Comparison of ENCODE assay signal across 26 cellular contexts in the genomic region with DNA sequence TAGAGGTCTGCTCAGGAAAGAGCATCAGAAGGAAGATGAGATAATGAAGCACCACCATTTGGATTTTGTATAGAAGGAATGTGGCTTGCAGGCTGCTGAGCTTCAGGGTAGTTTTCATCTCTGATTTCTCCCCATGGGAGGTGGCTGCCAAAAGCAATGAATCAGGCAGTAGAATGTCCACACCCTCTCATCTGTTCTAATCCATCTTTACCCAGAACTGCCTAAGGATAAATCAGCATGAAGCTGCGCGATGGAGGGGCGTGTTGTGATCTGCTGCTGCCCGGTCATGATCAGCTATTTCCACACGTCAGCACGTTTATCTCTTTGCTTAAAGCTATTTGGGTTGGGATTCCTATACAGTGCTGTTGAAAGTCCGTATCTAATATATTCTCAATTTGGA.
"Had no signal": no experiment of that assay in that cellular context is flagged by ENCODE, and none has a peak within 500 bp of the region (broad histone marks: within the 10 kb centered on the region; RNA-seq: fewer than 3 reads in every experiment).

No MANE protein-coding gene starts in this region.

- H3K79me2 ChIP-seq: hepatocyte had no signal

- H2AFZ ChIP-seq: hepatocyte had no signal

- H3K9me3 ChIP-seq: adrenal gland, ascending aorta, left lung, thyroid gland had no signal

- H3K36me3 ChIP-seq: adrenal gland, ascending aorta, brain microvascular endothelial cell, left lung, thyroid gland had no signal

- DNase-seq: activated CD4-positive, alpha-beta T cell treated with anti-CD3 and anti-CD28 coated beads for 4 hours; activated CD4-positive, alpha-beta T cell treated with anti-CD3 and anti-CD28 coated beads, Interleukin-2, amount 50 U/mL, for 48 hours; activated CD4-positive, CD25-positive, alpha-beta regulatory T cell; activated CD8-positive, alpha-beta memory T cell treated with anti-CD3 and anti-CD28 coated beads, Interleukin-2, amount 50 U/mL, for 48 hours; activated naive CD4-positive, alpha-beta T cell; activated T-cell treated with anti-CD3 and anti-CD28 coated beads, Interleukin-2, amount 50 U/mL, for 4 hours; adrenal gland; brain microvascular endothelial cell; dorsolateral prefrontal cortex; effector memory CD8-positive, alpha-beta T cell; foreskin melanocyte; glutamatergic neuron; immature natural killer cell; kidney glomerular epithelial cell; left lung; natural killer cell; retina; stimulated activated CD4-positive, alpha-beta T cell treated with anti-CD3 and anti-CD28 coated beads, Interleukin-12 subunit alpha, Interleukin-12 subunit beta, amount 100 ng/mL, for 4 hours; stimulated activated CD4-positive, alpha-beta T cell treated with anti-CD3 and anti-CD28 coated beads, Interleukin-4, amount 100 ng/mL, for 4 hours; stimulated activated naive CD8-positive, alpha-beta T cell treated with anti-CD3 and anti-CD28 coated beads, Interleukin-15, Interleukin-2, amounts not matched to agents 100 U/mL and 50 U/mL, for 24 hours; thyroid gland had no signal

- FAIRE-seq: colon, endothelial cell of umbilical vein had no signal

- ATAC-seq: activated T-cell treated with anti-CD3 and anti-CD28 coated beads, Interleukin-2, amount 50 U/mL, for 4 hours; effector memory CD8-positive, alpha-beta T cell; left lung; natural killer cell; stimulated activated naive CD8-positive, alpha-beta T cell treated with anti-CD3 and anti-CD28 coated beads, Interleukin-15, Interleukin-2, amounts not matched to agents 100 U/mL and 50 U/mL, for 24 hours had no signal

- H3K27me3 ChIP-seq: adrenal gland, ascending aorta, brain microvascular endothelial cell, thyroid gland had no signal

- H3K27ac ChIP-seq: adrenal gland, ascending aorta, brain microvascular endothelial cell, dorsolateral prefrontal cortex, hepatocyte, left lung, thyroid gland had no signal

- H3K4me2 ChIP-seq: hepatocyte had no signal

- H3K4me3 ChIP-seq: adrenal gland, ascending aorta, dorsolateral prefrontal cortex, hepatocyte, left lung, lung, thyroid gland had no signal

- H3K4me1 ChIP-seq: adrenal gland, ascending aorta, left lung, thyroid gland had no signal
